ENCODE assay signal across 1 cellular context in genomic region chr12:124509676-124510300, GRCh38.
A peak's percentile ranks its signal among the peaks of the same experiment; 100 is the strongest.
TF ChIP-seq lines count a peak whose summit lies in the region.

No MANE protein-coding gene starts in this region.

TF ChIP-seq in HepG2, 621 proteins besides CTCF, POLR2A, EP300 and RAD21 (continued from another document and continues in another):
- TF ChIP-seq, protein P1, sequence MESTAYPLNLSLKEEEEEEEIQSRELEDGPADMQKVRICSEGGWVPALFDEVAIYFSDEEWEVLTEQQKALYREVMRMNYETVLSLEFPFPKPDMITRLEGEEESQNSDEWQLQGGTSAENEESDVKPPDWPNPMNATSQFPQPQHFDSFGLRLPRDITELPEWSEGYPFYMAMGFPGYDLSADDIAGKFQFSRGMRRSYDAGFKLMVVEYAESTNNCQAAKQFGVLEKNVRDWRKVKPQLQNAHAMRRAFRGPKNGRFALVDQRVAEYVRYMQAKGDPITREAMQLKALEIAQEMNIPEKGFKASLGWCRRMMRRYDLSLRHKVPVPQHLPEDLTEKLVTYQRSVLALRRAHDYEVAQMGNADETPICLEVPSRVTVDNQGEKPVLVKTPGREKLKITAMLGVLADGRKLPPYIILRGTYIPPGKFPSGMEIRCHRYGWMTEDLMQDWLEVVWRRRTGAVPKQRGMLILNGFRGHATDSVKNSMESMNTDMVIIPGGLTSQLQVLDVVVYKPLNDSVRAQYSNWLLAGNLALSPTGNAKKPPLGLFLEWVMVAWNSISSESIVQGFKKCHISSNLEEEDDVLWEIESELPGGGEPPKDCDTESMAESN (CRISPR knock-in tag; conservative IDR thresholded peaks at IDR 0.05), result no peak
- no peak for TF ChIP-seq ZNF570 (CRISPR knock-in tag; IDR thresholded peaks at IDR 0.05; ENCODE audit: borderline replicate concordance)
- no peak for TF ChIP-seq CSRNP2 (CRISPR knock-in tag; conservative IDR thresholded peaks at IDR 0.05; ENCODE audit: low read depth)
- no peak for TF ChIP-seq EHMT2 (IDR thresholded peaks at IDR 0.05; ENCODE audit: borderline replicate concordance, low read depth, low read length)
- peak; percentile 57 for TF ChIP-seq ARID4A (CRISPR knock-in tag; IDR thresholded peaks at IDR 0.05; ENCODE audit: borderline replicate concordance)
- no peak for TF ChIP-seq ZNF274 (CRISPR knock-in tag; IDR thresholded peaks at IDR 0.05)
- TF ChIP-seq ZKSCAN1 (IDR thresholded peaks at IDR 0.05; ENCODE audit: low read length), result no peak
- TF ChIP-seq RXRB (CRISPR knock-in tag; IDR thresholded peaks at IDR 0.05; ENCODE audit: borderline replicate concordance), result no peak
- TF ChIP-seq, protein P2, sequence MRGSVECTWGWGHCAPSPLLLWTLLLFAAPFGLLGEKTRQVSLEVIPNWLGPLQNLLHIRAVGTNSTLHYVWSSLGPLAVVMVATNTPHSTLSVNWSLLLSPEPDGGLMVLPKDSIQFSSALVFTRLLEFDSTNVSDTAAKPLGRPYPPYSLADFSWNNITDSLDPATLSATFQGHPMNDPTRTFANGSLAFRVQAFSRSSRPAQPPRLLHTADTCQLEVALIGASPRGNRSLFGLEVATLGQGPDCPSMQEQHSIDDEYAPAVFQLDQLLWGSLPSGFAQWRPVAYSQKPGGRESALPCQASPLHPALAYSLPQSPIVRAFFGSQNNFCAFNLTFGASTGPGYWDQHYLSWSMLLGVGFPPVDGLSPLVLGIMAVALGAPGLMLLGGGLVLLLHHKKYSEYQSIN (CRISPR knock-in tag; IDR thresholded peaks at IDR 0.05; ENCODE audit: borderline replicate concordance), result no peak
- no peak for TF ChIP-seq MXD1 (CRISPR knock-in tag; IDR thresholded peaks at IDR 0.05)
- no peak for TF ChIP-seq RORA (CRISPR knock-in tag; IDR thresholded peaks at IDR 0.05)
- TF ChIP-seq CHD4 (IDR thresholded peaks at IDR 0.05; ENCODE audit: borderline replicate concordance, low read length), result peak; percentile 65; the same call in 1 of the 2 replicates
- TF ChIP-seq, protein P3, sequence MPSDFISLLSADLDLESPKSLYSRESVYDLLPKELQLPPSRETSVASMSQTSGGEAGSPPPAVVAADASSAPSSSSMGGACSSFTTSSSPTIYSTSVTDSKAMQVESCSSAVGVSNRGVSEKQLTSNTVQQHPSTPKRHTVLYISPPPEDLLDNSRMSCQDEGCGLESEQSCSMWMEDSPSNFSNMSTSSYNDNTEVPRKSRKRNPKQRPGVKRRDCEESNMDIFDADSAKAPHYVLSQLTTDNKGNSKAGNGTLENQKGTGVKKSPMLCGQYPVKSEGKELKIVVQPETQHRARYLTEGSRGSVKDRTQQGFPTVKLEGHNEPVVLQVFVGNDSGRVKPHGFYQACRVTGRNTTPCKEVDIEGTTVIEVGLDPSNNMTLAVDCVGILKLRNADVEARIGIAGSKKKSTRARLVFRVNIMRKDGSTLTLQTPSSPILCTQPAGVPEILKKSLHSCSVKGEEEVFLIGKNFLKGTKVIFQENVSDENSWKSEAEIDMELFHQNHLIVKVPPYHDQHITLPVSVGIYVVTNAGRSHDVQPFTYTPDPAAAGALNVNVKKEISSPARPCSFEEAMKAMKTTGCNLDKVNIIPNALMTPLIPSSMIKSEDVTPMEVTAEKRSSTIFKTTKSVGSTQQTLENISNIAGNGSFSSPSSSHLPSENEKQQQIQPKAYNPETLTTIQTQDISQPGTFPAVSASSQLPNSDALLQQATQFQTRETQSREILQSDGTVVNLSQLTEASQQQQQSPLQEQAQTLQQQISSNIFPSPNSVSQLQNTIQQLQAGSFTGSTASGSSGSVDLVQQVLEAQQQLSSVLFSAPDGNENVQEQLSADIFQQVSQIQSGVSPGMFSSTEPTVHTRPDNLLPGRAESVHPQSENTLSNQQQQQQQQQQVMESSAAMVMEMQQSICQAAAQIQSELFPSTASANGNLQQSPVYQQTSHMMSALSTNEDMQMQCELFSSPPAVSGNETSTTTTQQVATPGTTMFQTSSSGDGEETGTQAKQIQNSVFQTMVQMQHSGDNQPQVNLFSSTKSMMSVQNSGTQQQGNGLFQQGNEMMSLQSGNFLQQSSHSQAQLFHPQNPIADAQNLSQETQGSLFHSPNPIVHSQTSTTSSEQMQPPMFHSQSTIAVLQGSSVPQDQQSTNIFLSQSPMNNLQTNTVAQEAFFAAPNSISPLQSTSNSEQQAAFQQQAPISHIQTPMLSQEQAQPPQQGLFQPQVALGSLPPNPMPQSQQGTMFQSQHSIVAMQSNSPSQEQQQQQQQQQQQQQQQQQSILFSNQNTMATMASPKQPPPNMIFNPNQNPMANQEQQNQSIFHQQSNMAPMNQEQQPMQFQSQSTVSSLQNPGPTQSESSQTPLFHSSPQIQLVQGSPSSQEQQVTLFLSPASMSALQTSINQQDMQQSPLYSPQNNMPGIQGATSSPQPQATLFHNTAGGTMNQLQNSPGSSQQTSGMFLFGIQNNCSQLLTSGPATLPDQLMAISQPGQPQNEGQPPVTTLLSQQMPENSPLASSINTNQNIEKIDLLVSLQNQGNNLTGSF (CRISPR knock-in tag; IDR thresholded peaks at IDR 0.05), result no peak
- no peak for TF ChIP-seq SUZ12 (IDR thresholded peaks at IDR 0.05; ENCODE audit: low read depth, low read length)
- no peak for TF ChIP-seq MAZ (IDR thresholded peaks at IDR 0.05; ENCODE audit: borderline replicate concordance, low read depth, low read length)
- TF ChIP-seq MAZ (CRISPR knock-in tag; IDR thresholded peaks at IDR 0.05; ENCODE audit: low read depth), result no peak
- no peak for TF ChIP-seq SMAD3 (CRISPR knock-in tag; IDR thresholded peaks at IDR 0.05)
- no peak for TF ChIP-seq ZNF781 (CRISPR knock-in tag; IDR thresholded peaks at IDR 0.05; ENCODE audit: borderline replicate concordance, not compliant biosample characterization)
- TF ChIP-seq MEF2D (CRISPR knock-in tag; IDR thresholded peaks at IDR 0.05), result no peak
- no peak for TF ChIP-seq GTF3A (CRISPR knock-in tag; conservative IDR thresholded peaks at IDR 0.05)
- TF ChIP-seq MIXL1 (CRISPR knock-in tag; IDR thresholded peaks at IDR 0.05), result no peak
- TF ChIP-seq AFF4 (CRISPR knock-in tag; IDR thresholded peaks at IDR 0.05), result no peak
- 0 out of 2 replicates have a peak, but pooled peaks have one; percentile 38 for TF ChIP-seq MTF2 (CRISPR knock-in tag; IDR thresholded peaks at IDR 0.05; ENCODE audit: borderline replicate concordance)
- no peak for TF ChIP-seq CBX1 (IDR thresholded peaks at IDR 0.05; ENCODE audit: low read depth)
- TF ChIP-seq NFKB2 (CRISPR knock-in tag; IDR thresholded peaks at IDR 0.05; ENCODE audit: borderline replicate concordance), result no peak
- no peak for TF ChIP-seq GMEB1 (CRISPR knock-in tag; IDR thresholded peaks at IDR 0.05; ENCODE audit: borderline replicate concordance)
